17 cellular contexts compared by ENCODE assay signal in genomic region chr14:100392266-100392850, GRCh38. TPM values are rescaled to one million over a fixed set of nuclear protein-coding genes. Genes with fewer than 3 reads are reported as not detected.
DNase-seq lines count a peak whose midpoint lies in the region; ATAC-seq and TF ChIP-seq lines count a peak whose summit lies in the region.
"Had no signal": no experiment of that assay in that cellular context is flagged by ENCODE, and none has a peak within 500 bp of the region (broad histone marks: within the 10 kb centered on the region; RNA-seq: fewer than 3 reads in every experiment).

No MANE protein-coding gene starts in this region.

- H3F3A ChIP-seq in GM23248 (ENCODE audit: insufficient read depth): peaks cover 10% of the 10 kb centered on the region; the same call in 1 of the 2 replicates
- H3F3A ChIP-seq in SK-N-SH (replicated peaks; ENCODE audit: insufficient read depth): no peaks in the 10 kb centered on the region

- in situ Hi-C loops in GM23248 (cut with MboI): no loop called here

- H3K4me2 ChIP-seq in GM23248 (ENCODE audit: unreplicated experiment) (peak overlapping the region; percentile 13), SK-N-SH (peak overlapping the region; percentile 51; the same call in 1 of the 2 replicates)

- H3K9ac ChIP-seq in GM23248 (peak overlapping the region; percentile 19), SK-N-SH (no peak overlapping the region)

- DNase-seq in AG04450 (ENCODE audit: low read depth, low spot score) (no peak), GM23248 (peak; percentile 54), SK-N-SH (no peak), hepatic stellate cell (ENCODE audit: low spot score) (peak; percentile 27), tibial nerve (ENCODE audit: low spot score in 2 of 2) (no peak)
- DNase-seq: activated effector memory CD4-positive, alpha-beta T cell treated with Interleukin-2 at 50 U/mL for 16 hours; aorta; dermis blood vessel endothelial cell; Kasumi-1; lower lobe of right lung; NCI-H2081 treated with DMSO at 0.1 percent for 48 hours; NK-92 treated with Interleukin-12 subunit alpha and Interleukin-12 subunit beta, amount 100 ng/mL, for 24 hours; small intestine had no signal

- H3K4me3 ChIP-seq in AG04450 (ENCODE audit: low read depth, low read length) (no peak overlapping the region), GM23248 (no peak overlapping the region), SK-N-SH (ENCODE audit: low read depth in 2 of 2, low read length in 1 of 2) (no peak overlapping the region), tibial nerve (no peak overlapping the region)
- H3K4me3 ChIP-seq: lower lobe of right lung had no signal

- no peak for TF ChIP-seq POLR2A in tibial nerve (IDR thresholded peaks at IDR 0.05)

- no peak overlapping the region for H2AFZ ChIP-seq in GM23248
- H2AFZ ChIP-seq in SK-N-SH (ENCODE audit: low read depth): no peak overlapping the region

- WGBS in GM23248 (ENCODE audit: low coverage in 1 of 2, low lambda C conversion rate in 2 of 2, missing lambda C conversion rate in 2 of 2), 2 experiments: 41 to 43% methylated on average over 14 of the region's 14 CpGs
- WGBS in SK-N-SH (ENCODE audit: low lambda C conversion rate): 64% methylated on average over 14 of the region's 14 CpGs
- WGBS in tibial nerve, 2 donors: 72 to 75% methylated on average over 14 of the region's 14 CpGs

- no peaks in the 10 kb centered on the region for H4K20me1 ChIP-seq in GM23248 (ENCODE audit: insufficient read depth)
- no peaks in the 10 kb centered on the region for H4K20me1 ChIP-seq in SK-N-SH (ENCODE audit: insufficient read depth)

- no peak for TF ChIP-seq RAD21 in SK-N-SH (IDR thresholded peaks at IDR 0.05; ENCODE audit: low read length)

- H3K27me3 ChIP-seq in AG04450 (ENCODE audit: control insufficient read depth, insufficient read depth, low read length) (no peaks in the 10 kb centered on the region), GM23248 (replicated peaks; ENCODE audit: insufficient read depth) (no peaks in the 10 kb centered on the region), SK-N-SH (ENCODE audit: insufficient read depth) (no peaks in the 10 kb centered on the region), tibial nerve (no peaks in the 10 kb centered on the region)

- TF ChIP-seq EP300 in SK-N-SH (IDR thresholded peaks at IDR 0.05; ENCODE audit: borderline replicate concordance in 1 of 2, low read depth in 1 of 2, low read length in 1 of 2): no peak
- no peak for TF ChIP-seq EP300 in tibial nerve (IDR thresholded peaks at IDR 0.05)

- H3K9me3 ChIP-seq in AG04450 (ENCODE audit: control insufficient read depth, insufficient read depth, low read length) (peaks cover 2% of the 10 kb centered on the region; the same call in 1 of the 2 replicates), GM23248 (ENCODE audit: low read depth) (no peaks in the 10 kb centered on the region), SK-N-SH (no peaks in the 10 kb centered on the region), tibial nerve (no peaks in the 10 kb centered on the region)
- H3K9me3 ChIP-seq: lower lobe of right lung had no signal

- POLR2A ChIA-PET in AG04450 (lab: Yijun Ruan, JAX): interaction anchor here (1.0 kb wide), 1 partner anchor 25 kb away, joined by 3 read pairs; no protein-coding TSS in a partner anchor
- POLR2A ChIA-PET in SK-N-SH (lab: Yijun Ruan, JAX): interaction anchor here (0.8 to 2.7 kb wide), 7 partner anchors 17 to 304 kb away, joined by 3 to 11 read pairs (median 4); no protein-coding TSS in a partner anchor

- H3K27ac ChIP-seq in AG04450 (ENCODE audit: low read depth, low read length): peak overlapping the region; percentile 21
- peak overlapping the region; percentile 25 for H3K27ac ChIP-seq in GM23248
- peak overlapping the region in 1 of 2 experiments; percentile 88; a peak in 2 of 4 replicates for H3K27ac ChIP-seq in SK-N-SH (ENCODE audit: low read depth in 2 of 2, low read length in 1 of 2)
- H3K27ac ChIP-seq in tibial nerve: no peak overlapping the region
- H3K27ac ChIP-seq: HL-60, lower lobe of right lung had no signal

- CTCF ChIA-PET in AG04450 (lab: Charles Lee) (interaction anchor here (0.7 to 1.3 kb wide), 2 partner anchors 253 to 254 kb away, joined by 3 to 5 read pairs; no protein-coding TSS in a partner anchor), SK-N-SH (lab: Yijun Ruan, JAX) (interaction anchor here (1.0 to 15.3 kb wide), 7 partner anchors 9 to 507 kb away, joined by 3 to 310 read pairs (median 12); partner anchors contain the start of gene RTL1)

- no peak for ATAC-seq in HG03025 (IDR thresholded peaks at IDR 0.05; ENCODE audit: low FRiP score, unreplicated experiment)
- ATAC-seq in GM18858 (IDR thresholded peaks at IDR 0.05; ENCODE audit: unreplicated experiment): no peak
- no peak for ATAC-seq in HG03378 (IDR thresholded peaks at IDR 0.05; ENCODE audit: unreplicated experiment)
- ATAC-seq: lower lobe of right lung had no signal

- H3K79me2 ChIP-seq in GM23248 (ENCODE audit: insufficient read depth) (peaks cover 58% of the 10 kb centered on the region), SK-N-SH (ENCODE audit: insufficient read depth) (peaks cover 4% of the 10 kb centered on the region)

- no peaks in the 10 kb centered on the region for H3K9me2 ChIP-seq in GM23248 (ENCODE audit: insufficient read depth)
- H3K9me2 ChIP-seq in SK-N-SH: no peaks in the 10 kb centered on the region

- H3K36me3 ChIP-seq in GM23248 (ENCODE audit: low read depth): no peaks in the 10 kb centered on the region
- H3K36me3 ChIP-seq in SK-N-SH (replicated peaks in 1 of 2; ENCODE audit: control insufficient read depth in 1 of 2, insufficient read depth in 2 of 2, low read length in 1 of 2): no peaks in the 10 kb centered on the region
- H3K36me3 ChIP-seq in tibial nerve: peaks cover 0 to 6% (median 0%) of the 10 kb centered on the region in 3 donors
- H3K36me3 ChIP-seq: lower lobe of right lung had no signal

- H3K4me1 ChIP-seq in GM23248 (ENCODE audit: insufficient read depth): peaks cover 17% of the 10 kb centered on the region
- peaks cover 12 to 81% of the 10 kb centered on the region in 2 experiments; a peak in 3 of 4 replicates for H3K4me1 ChIP-seq in SK-N-SH (ENCODE audit: control insufficient read depth in 1 of 2, insufficient read depth in 2 of 2, low read depth in 1 of 2, low read length in 1 of 2)
- peaks cover 0 to 19% (median 0%) of the 10 kb centered on the region in 4 donors for H3K4me1 ChIP-seq in tibial nerve

- no peak for TF ChIP-seq CTCF in AG04450 (IDR thresholded peaks at IDR 0.05; ENCODE audit: low read depth, low read length)
- TF ChIP-seq CTCF in SK-N-SH (IDR thresholded peaks at IDR 0.05): no peak
- no peak for TF ChIP-seq CTCF in tibial nerve (IDR thresholded peaks at IDR 0.05)

TF ChIP-seq in SK-N-SH, 30 proteins besides CTCF, POLR2A, EP300 and RAD21:
- no peak for TF ChIP-seq CHD2 (IDR thresholded peaks at IDR 0.05; ENCODE audit: low read length, partially characterized antibody)

RNA-seq across cellular contexts. Expression of gene WDR25, which starts 16.1 kb away (rescaled TPM):
- 16.0 and 16.8 TPM in 2 replicates for polyA plus RNA-seq in AG04450 (2011; rRNA removed)
- polyA minus RNA-seq in AG04450 (2011; rRNA and poly(A)+ RNA removed): 10.6 and 17.5 TPM in 2 replicates
- total RNA-seq in GM23248 (2014; rRNA removed; shearing (Covaris generic)): 15.3 and 22.4 TPM in 2 replicates
- polyA plus RNA-seq in GM23248 (2016; fragmentation: Nextera tagmentation; extraction: Ambion mirVana): 19.4 and 20.9 TPM in 2 replicates
- 26.8 and 33.3 TPM in 2 replicates for polyA plus RNA-seq in SK-N-SH (2012; rRNA removed)
- polyA plus RNA-seq in SK-N-SH (2012; cell fraction: cytosol; rRNA removed): 21.4 and 23.2 TPM in 2 replicates
- polyA plus RNA-seq in SK-N-SH (2012; cell fraction: nucleus; rRNA removed): 19.3 and 21.2 TPM in 2 replicates
- 10 to 100 TPM; 10.7 to 22.1 (median 15.0) TPM for total RNA-seq in tibial nerve

Comparison
In these comparisons a context has a peak if more than half of its experiments do, and no peak if none do; other contexts are left out.
1. DNase-seq: peak in GM23248 (single experiment) and hepatic stellate cell (single experiment); none in AG04450 (single experiment), SK-N-SH (single experiment) and tibial nerve (0 of 2).
2. H3K27ac ChIP-seq: peak in AG04450 (single experiment) and GM23248 (single experiment); none in tibial nerve (0 of 4).